In the genomic region with DNA sequence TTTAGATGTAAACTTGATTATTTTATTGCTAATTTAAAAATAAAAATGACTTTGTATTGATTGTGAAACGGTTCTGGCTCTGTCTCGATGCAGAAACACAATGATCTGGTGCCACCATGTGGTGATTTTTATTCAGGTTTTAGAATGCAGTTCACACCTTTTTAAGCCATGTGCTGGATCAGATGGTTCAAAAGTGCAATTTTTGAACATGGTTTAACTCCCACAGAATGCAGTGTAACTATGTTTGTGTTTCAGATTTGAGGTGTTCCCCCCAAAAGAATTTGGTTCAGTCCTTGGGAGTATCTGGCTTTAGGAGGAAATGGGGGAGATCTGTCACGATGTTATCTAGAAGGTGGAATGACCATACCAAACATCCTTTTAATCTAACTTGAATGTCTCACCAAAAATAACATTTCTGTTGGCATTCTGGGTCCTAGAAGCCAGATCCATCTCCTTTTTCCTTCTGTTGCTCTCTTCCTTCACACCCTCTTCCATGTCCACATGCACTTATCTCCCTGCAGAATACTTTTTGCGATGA, we compare ENCODE assay signal across 9 cellular contexts. TPM values are rescaled to one million over a fixed set of nuclear protein-coding genes. Genes with fewer than 3 reads are reported as not detected.
A peak's percentile ranks its signal among the peaks of the same experiment; 100 is the strongest.
DNase-seq lines count a peak whose midpoint lies in the region; ATAC-seq and TF ChIP-seq lines count a peak whose summit lies in the region.
"Had no signal": no experiment of that assay in that cellular context is flagged by ENCODE, and none has a peak within 500 bp of the region (broad histone marks: within the 10 kb centered on the region; RNA-seq: fewer than 3 reads in every experiment).

No MANE protein-coding gene starts in this region.

- TF ChIP-seq RAD21 in HCT116 (IDR thresholded peaks at IDR 0.05; ENCODE audit: low read depth) = peak; percentile 94

- DNase-seq in DMS 273 (lab: John Stamatoyannopoulos, UW; ENCODE audit: unreplicated experiment) (peak; percentile 62), DMS 273 treated with DMSO at 0.1 percent for 48 hours (lab: John Stamatoyannopoulos, UW) (no peak), HCT116 (ENCODE audit: low read depth, low spot score) (peak; percentile 46), NCI-H345 (lab: John Stamatoyannopoulos, UW) (peak; percentile 50), glomerular visceral epithelial cell (ENCODE audit: extremely low spot score) (peak; percentile 51), retina (peak; percentile 71), NCI-H128 (lab: John Stamatoyannopoulos, UW; ENCODE audit: unreplicated experiment) (no peak)
- peak; percentile 50 for DNase-seq in activated T-helper 1 cell treated with anti-CD3 and anti-CD28 coated beads, Interleukin-12 subunit alpha, Interleukin-12 subunit beta, Interleukin-2, Interleukin-4 antibody, amounts not matched to agents 30 ng/mL and 10 ng/mL and 1 ng/mL, durations not matched to agents 14 hours and 24 hours and 36 hours (ENCODE audit: low spot score)

- ATAC-seq in HCT116 = peak; percentile 67

- H3K36me3 ChIP-seq in HCT116 (ENCODE audit: control insufficient read depth in 1 of 2, insufficient read depth in 2 of 2, low read length in 2 of 2) = peaks cover 12 to 25% of the 10 kb centered on the region in 2 experiments; a peak in 3 of 4 replicates

- peak; percentile 41 to 95 (median 66); a peak in 5 of 6 replicates for TF ChIP-seq CTCF in HCT116 (IDR thresholded peaks at IDR 0.05 in 2 of 3, conservative IDR thresholded peaks at IDR 0.05 in 1 of 3; ENCODE audit: borderline replicate concordance in 1 of 3, insufficient read depth in 1 of 3, low read depth in 2 of 3, low read length in 2 of 3)

- no peaks in the 10 kb centered on the region for H3K9me3 Mint-ChIP-seq in activated T-helper 1 cell treated with anti-CD3 and anti-CD28 coated beads, Interleukin-12 subunit alpha, Interleukin-12 subunit beta, Interleukin-2, Interleukin-4 antibody, amounts not matched to agents 30 ng/mL and 10 ng/mL and 1 ng/mL, durations not matched to agents 14 hours and 24 hours and 36 hours
- H3K9me3 Mint-ChIP-seq: stimulated activated naive CD8-positive, alpha-beta T cell treated with anti-CD3 and anti-CD28 coated beads, Interleukin-15, Interleukin-2, amounts not matched to agents 100 ng/mL and 50 ng/mL, for 24 hours had no signal

- no peak for TF ChIP-seq POLR2A in HCT116 (IDR thresholded peaks at IDR 0.05; ENCODE audit: borderline replicate concordance, extremely low read depth, insufficient read depth, insufficient read length)

- BruUV-seq in HCT116 (replicated peaks; lab: Mats Ljungman, UMichigan) = no TSS peak

- POLR2A ChIA-PET in HCT116 (lab: Charles Lee) = interaction anchor here (2.3 kb wide), 1 partner anchor 47 kb away, joined by 15 read pairs; a partner anchor contains a TSS

- no peak overlapping the region for H3K4me3 ChIP-seq in HCT116 (replicated peaks in 1 of 2; ENCODE audit: low read depth in 1 of 2, low read length in 2 of 2)

- H3K79me2 ChIP-seq in HCT116 (ENCODE audit: insufficient read depth, low read length) = no peaks in the 10 kb centered on the region; the same call in 1 of the 2 replicates

- no peaks in the 10 kb centered on the region for H4K20me1 ChIP-seq in HCT116 (ENCODE audit: insufficient read depth)

- H3K4me1 Mint-ChIP-seq in activated T-helper 1 cell treated with anti-CD3 and anti-CD28 coated beads, Interleukin-12 subunit alpha, Interleukin-12 subunit beta, Interleukin-2, Interleukin-4 antibody, amounts not matched to agents 30 ng/mL and 10 ng/mL and 1 ng/mL, durations not matched to agents 14 hours and 24 hours and 36 hours (ENCODE audit: low read depth) = peaks cover 24% of the 10 kb centered on the region

- CTCF ChIA-PET in HCT116 (lab: Charles Lee) = interaction anchor here (0.9 to 3.3 kb wide), 4 partner anchors 47 to 122 kb away, joined by 3 to 40 read pairs (median 4); a partner anchor contains a TSS

- H3K4me1 ChIP-seq in HCT116 (ENCODE audit: control insufficient read depth in 1 of 2, insufficient read depth in 2 of 2, low read length in 2 of 2) = peaks cover 0 to 7% of the 10 kb centered on the region in 2 experiments; a peak in 1 of 4 replicates

- intact Hi-C loops in HCT116 (cut with micrococcal nuclease) = loop anchor here (1.0 to 10.0 kb wide), 4 partner anchors 48 to 368 kb away; a partner anchor contains a TSS
- intact Hi-C loops in activated T-helper 1 cell treated with anti-CD3 and anti-CD28 coated beads, Interleukin-12 subunit alpha, Interleukin-12 subunit beta, Interleukin-2, Interleukin-4 antibody, amounts not matched to agents 30 ng/mL and 10 ng/mL and 1 ng/mL, durations not matched to agents 14 hours and 24 hours and 36 hours (cut with micrococcal nuclease) = loop anchor here (1.0 to 2.0 kb wide), 6 partner anchors 8 to 265 kb away; a partner anchor contains a TSS

- H3K27me3 Mint-ChIP-seq in activated T-helper 1 cell treated with anti-CD3 and anti-CD28 coated beads, Interleukin-12 subunit alpha, Interleukin-12 subunit beta, Interleukin-2, Interleukin-4 antibody, amounts not matched to agents 30 ng/mL and 10 ng/mL and 1 ng/mL, durations not matched to agents 14 hours and 24 hours and 36 hours (ENCODE audit: insufficient read depth) = no peaks in the 10 kb centered on the region
- H3K27me3 Mint-ChIP-seq: stimulated activated naive CD8-positive, alpha-beta T cell treated with anti-CD3 and anti-CD28 coated beads, Interleukin-15, Interleukin-2, amounts not matched to agents 100 ng/mL and 50 ng/mL, for 24 hours had no signal

- H3K9me3 ChIP-seq in HCT116 (ENCODE audit: control insufficient read depth in 1 of 2, insufficient read depth in 1 of 2, low read depth in 1 of 2, low read length in 2 of 2) = no peaks in the 10 kb centered on the region

- H3K27me3 ChIP-seq in HCT116 (ENCODE audit: insufficient read depth, low read length) = no peaks in the 10 kb centered on the region

- no peak overlapping the region for H3K9ac ChIP-seq in HCT116 (ENCODE audit: low read length)

- no peak overlapping the region for H3K27ac ChIP-seq in HCT116 (ENCODE audit: low read depth, low read length)

- H3K4me2 ChIP-seq in HCT116 (ENCODE audit: low read length) = no peak overlapping the region

- no peaks in the 10 kb centered on the region for H3K9me2 ChIP-seq in HCT116 (ENCODE audit: insufficient read depth)

- no peak overlapping the region for H3K4me3 Mint-ChIP-seq in activated T-helper 1 cell treated with anti-CD3 and anti-CD28 coated beads, Interleukin-12 subunit alpha, Interleukin-12 subunit beta, Interleukin-2, Interleukin-4 antibody, amounts not matched to agents 30 ng/mL and 10 ng/mL and 1 ng/mL, durations not matched to agents 14 hours and 24 hours and 36 hours
- H3K4me3 Mint-ChIP-seq: stimulated activated naive CD8-positive, alpha-beta T cell treated with anti-CD3 and anti-CD28 coated beads, Interleukin-15, Interleukin-2, amounts not matched to agents 100 ng/mL and 50 ng/mL, for 24 hours had no signal

- H2AFZ ChIP-seq in HCT116 (ENCODE audit: low read depth, low read length, poor library complexity, severe bottlenecking) = no peak overlapping the region

- H3K27ac Mint-ChIP-seq in activated T-helper 1 cell treated with anti-CD3 and anti-CD28 coated beads, Interleukin-12 subunit alpha, Interleukin-12 subunit beta, Interleukin-2, Interleukin-4 antibody, amounts not matched to agents 30 ng/mL and 10 ng/mL and 1 ng/mL, durations not matched to agents 14 hours and 24 hours and 36 hours = no peak overlapping the region
- H3K27ac Mint-ChIP-seq: stimulated activated naive CD8-positive, alpha-beta T cell treated with anti-CD3 and anti-CD28 coated beads, Interleukin-15, Interleukin-2, amounts not matched to agents 100 ng/mL and 50 ng/mL, for 24 hours had no signal

- RAD21 ChIA-PET in HCT116 (lab: Charles Lee; ENCODE audit: low non-redundant PET in 1 of 2, low total read pairs in 2 of 2, uncharacterized antibody in 2 of 2, unreplicated experiment in 2 of 2) = no interaction called here

- H3K36me3 Mint-ChIP-seq in activated T-helper 1 cell treated with anti-CD3 and anti-CD28 coated beads, Interleukin-12 subunit alpha, Interleukin-12 subunit beta, Interleukin-2, Interleukin-4 antibody, amounts not matched to agents 30 ng/mL and 10 ng/mL and 1 ng/mL, durations not matched to agents 14 hours and 24 hours and 36 hours (ENCODE audit: low read depth) = peaks cover 20% of the 10 kb centered on the region

TF ChIP-seq in HCT116, 20 proteins besides CTCF, POLR2A, EP300 and RAD21:
- TF ChIP-seq SP1 (IDR thresholded peaks at IDR 0.05; ENCODE audit: low read depth) = 0 out of 2 replicates have a peak, but pooled peaks have one; percentile 12
- TF ChIP-seq CBX3 (IDR thresholded peaks at IDR 0.05; ENCODE audit: low read depth) = peak; percentile 96
- TF ChIP-seq ZFX (IDR thresholded peaks at IDR 0.05) = no peak
- TF ChIP-seq POLR2AphosphoS5 (IDR thresholded peaks at IDR 0.05; ENCODE audit: low read depth, low read length) = no peak
- TF ChIP-seq FOSL1 (IDR thresholded peaks at IDR 0.05; ENCODE audit: low read depth) = no peak
- TF ChIP-seq CEBPB (IDR thresholded peaks at IDR 0.05; ENCODE audit: low read depth) = peak; percentile 81
- TF ChIP-seq, protein P1, sequence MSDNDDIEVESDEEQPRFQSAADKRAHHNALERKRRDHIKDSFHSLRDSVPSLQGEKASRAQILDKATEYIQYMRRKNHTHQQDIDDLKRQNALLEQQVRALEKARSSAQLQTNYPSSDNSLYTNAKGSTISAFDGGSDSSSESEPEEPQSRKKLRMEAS (IDR thresholded peaks at IDR 0.05) = peak; percentile 99

RNA-seq across cellular contexts. Expression of a gene that starts 7.9 kb away (rescaled TPM):
- total RNA-seq in HCT116 (2021; ENCODE audit: unreplicated experiment) = 61.0 TPM
- polyA plus RNA-seq in HCT116 (2012) = 37.7 and 50.6 TPM in 2 replicates
- 88.3 and 93.9 TPM in 2 replicates for total RNA-seq in activated T-helper 1 cell treated with anti-CD3 and anti-CD28 coated beads, Interleukin-12 subunit alpha, Interleukin-12 subunit beta, Interleukin-2, Interleukin-4 antibody, amounts not matched to agents 30 ng/mL and 10 ng/mL and 1 ng/mL, durations not matched to agents 14 hours and 24 hours and 36 hours

RNA-seq across cellular contexts. Expression of a gene that starts 42.6 kb away (rescaled TPM):
- not detected for total RNA-seq in HCT116 (2021; ENCODE audit: unreplicated experiment)
- polyA plus RNA-seq in HCT116 (2012) = not detected in 2 replicates
- total RNA-seq in activated T-helper 1 cell treated with anti-CD3 and anti-CD28 coated beads, Interleukin-12 subunit alpha, Interleukin-12 subunit beta, Interleukin-2, Interleukin-4 antibody, amounts not matched to agents 30 ng/mL and 10 ng/mL and 1 ng/mL, durations not matched to agents 14 hours and 24 hours and 36 hours = not detected in 2 replicates

RNA-seq across cellular contexts. Expression of a gene that starts 47.5 kb away (rescaled TPM):
- total RNA-seq in HCT116 (2021; ENCODE audit: unreplicated experiment) = 20.4 TPM
- polyA plus RNA-seq in HCT116 (2012) = 14.3 and 15.9 TPM in 2 replicates
- 26.2 and 28.4 TPM in 2 replicates for total RNA-seq in activated T-helper 1 cell treated with anti-CD3 and anti-CD28 coated beads, Interleukin-12 subunit alpha, Interleukin-12 subunit beta, Interleukin-2, Interleukin-4 antibody, amounts not matched to agents 30 ng/mL and 10 ng/mL and 1 ng/mL, durations not matched to agents 14 hours and 24 hours and 36 hours

Comparison
In these comparisons a context has a peak if more than half of its experiments do, and no peak if none do; other contexts are left out.
1. DNase-seq: peak in DMS 273 (single experiment), HCT116 (single experiment), NCI-H345 (single experiment), activated T-helper 1 cell treated with anti-CD3 and anti-CD28 coated beads, Interleukin-12 subunit alpha, Interleukin-12 subunit beta, Interleukin-2, Interleukin-4 antibody, amounts not matched to agents 30 ng/mL and 10 ng/mL and 1 ng/mL, durations not matched to agents 14 hours and 24 hours and 36 hours (single experiment), glomerular visceral epithelial cell (single experiment) and retina (single experiment); none in DMS 273 treated with DMSO at 0.1 percent for 48 hours (single experiment) and NCI-H128 (single experiment).